ENCODE assay signal across 8 cellular contexts in genomic region chr9:122912671-122912963, GRCh38. TPM values are rescaled to one million over a fixed set of nuclear protein-coding genes. Genes with fewer than 3 reads are reported as not detected.
A peak's percentile ranks its signal among the peaks of the same experiment; 100 is the strongest.
DNase-seq lines count a peak whose midpoint lies in the region; ATAC-seq, FAIRE-seq and TF ChIP-seq lines count a peak whose summit lies in the region.

No MANE protein-coding gene starts in this region.

- no peak for FAIRE-seq in GM12892 (lab: Jason Lieb, UNC)

- peaks cover 24% of the 10 kb centered on the region for H3K4me1 Mint-ChIP-seq in activated T-helper 2 cell treated with anti-CD3 and anti-CD28 coated beads, Interferon-gamma antibody, Interleukin-2, Interleukin-4, amounts not matched to agents 10 μg/mL and 5 μg/mL and 100 μg/mL, durations not matched to agents 14 hours and 24 hours and 36 hours (ENCODE audit: low read depth)
- peaks cover 26% of the 10 kb centered on the region for H3K4me1 Mint-ChIP-seq in stimulated activated naive CD8-positive, alpha-beta T cell treated with anti-CD3 and anti-CD28 coated beads, Interleukin-15, amount 100 ng/mL, for 72 hours

- H3K36me3 Mint-ChIP-seq in activated T-helper 2 cell treated with anti-CD3 and anti-CD28 coated beads, Interferon-gamma antibody, Interleukin-2, Interleukin-4, amounts not matched to agents 10 μg/mL and 5 μg/mL and 100 μg/mL, durations not matched to agents 14 hours and 24 hours and 36 hours (ENCODE audit: low read depth): peaks cover 47% of the 10 kb centered on the region

- H3K27ac Mint-ChIP-seq in activated T-helper 2 cell treated with anti-CD3 and anti-CD28 coated beads, Interferon-gamma antibody, Interleukin-2, Interleukin-4, amounts not matched to agents 10 μg/mL and 5 μg/mL and 100 μg/mL, durations not matched to agents 14 hours and 24 hours and 36 hours: peak overlapping the region; percentile 95
- peak overlapping the region; percentile 97 to 98 for H3K27ac Mint-ChIP-seq in stimulated activated naive CD8-positive, alpha-beta T cell treated with anti-CD3 and anti-CD28 coated beads, Interleukin-15, amount 100 ng/mL, for 72 hours

- no peaks in the 10 kb centered on the region for H3K9me3 ChIP-seq in iPS-18a (ENCODE audit: control insufficient read depth, low read depth, low read length)

- peak overlapping the region; percentile 93 for H3K4me3 Mint-ChIP-seq in activated T-helper 2 cell treated with anti-CD3 and anti-CD28 coated beads, Interferon-gamma antibody, Interleukin-2, Interleukin-4, amounts not matched to agents 10 μg/mL and 5 μg/mL and 100 μg/mL, durations not matched to agents 14 hours and 24 hours and 36 hours (ENCODE audit: low read depth)
- H3K4me3 Mint-ChIP-seq in stimulated activated naive CD8-positive, alpha-beta T cell treated with anti-CD3 and anti-CD28 coated beads, Interleukin-15, amount 100 ng/mL, for 72 hours: peak overlapping the region; percentile 95 to 99

- H3K9ac ChIP-seq in iPS-18a (ENCODE audit: low read length): peak overlapping the region; percentile 90

- H3K27me3 Mint-ChIP-seq in activated T-helper 2 cell treated with anti-CD3 and anti-CD28 coated beads, Interferon-gamma antibody, Interleukin-2, Interleukin-4, amounts not matched to agents 10 μg/mL and 5 μg/mL and 100 μg/mL, durations not matched to agents 14 hours and 24 hours and 36 hours (ENCODE audit: low read depth): no peaks in the 10 kb centered on the region
- no peaks in the 10 kb centered on the region for H3K27me3 Mint-ChIP-seq in stimulated activated naive CD8-positive, alpha-beta T cell treated with anti-CD3 and anti-CD28 coated beads, Interleukin-15, amount 100 ng/mL, for 72 hours

- no peak for TF ChIP-seq POLR2A in GM12892 (IDR thresholded peaks at IDR 0.05; ENCODE audit: low read depth, low read length)

- H3K36me3 ChIP-seq in iPS-18a (ENCODE audit: control insufficient read depth, low read depth, low read length): peaks cover 20% of the 10 kb centered on the region

- H3K4me3 ChIP-seq in HFF-Myc (replicated peaks; ENCODE audit: low read depth, low read length): peak overlapping the region; percentile 90
- H3K4me3 ChIP-seq in iPS-18a (ENCODE audit: low read length): peak overlapping the region; percentile 95

- ATAC-seq in stimulated activated naive CD8-positive, alpha-beta T cell treated with anti-CD3 and anti-CD28 coated beads, Interleukin-15, amount 100 ng/mL, for 72 hours: no peak

- intact Hi-C loops in activated T-helper 2 cell treated with anti-CD3 and anti-CD28 coated beads, Interferon-gamma antibody, Interleukin-2, Interleukin-4, amounts not matched to agents 10 μg/mL and 5 μg/mL and 100 μg/mL, durations not matched to agents 14 hours and 24 hours and 36 hours (cut with micrococcal nuclease): loop anchor here (5.0 kb wide), 1 partner anchor 355 kb away; the partner anchor contains the start of gene STRBP

- no peaks in the 10 kb centered on the region for H3K9me3 Mint-ChIP-seq in activated T-helper 2 cell treated with anti-CD3 and anti-CD28 coated beads, Interferon-gamma antibody, Interleukin-2, Interleukin-4, amounts not matched to agents 10 μg/mL and 5 μg/mL and 100 μg/mL, durations not matched to agents 14 hours and 24 hours and 36 hours
- H3K9me3 Mint-ChIP-seq in stimulated activated naive CD8-positive, alpha-beta T cell treated with anti-CD3 and anti-CD28 coated beads, Interleukin-15, amount 100 ng/mL, for 72 hours: no peaks in the 10 kb centered on the region

- TF ChIP-seq CTCF in HFF-Myc (IDR thresholded peaks at IDR 0.05; ENCODE audit: low read depth, low read length, missing control alignments): no peak

- peak overlapping the region; percentile 95 for H3K27ac ChIP-seq in iPS-18a (ENCODE audit: low read length)

- peaks cover 4% of the 10 kb centered on the region for H3K4me1 ChIP-seq in iPS-18a (ENCODE audit: control insufficient read depth, low read depth, low read length)

- no peak for DNase-seq in HFF-Myc (ENCODE audit: extremely low read depth, low read depth)
- DNase-seq in activated T-helper 2 cell treated with anti-CD3 and anti-CD28 coated beads, Interferon-gamma antibody, Interleukin-2, Interleukin-4, amounts not matched to agents 10 μg/mL and 5 μg/mL and 100 μg/mL, durations not matched to agents 14 hours and 24 hours and 36 hours (ENCODE audit: low spot score): no peak
- DNase-seq in stimulated activated naive CD8-positive, alpha-beta T cell treated with anti-CD3 and anti-CD28 coated beads, Interleukin-15, amount 100 ng/mL, for 72 hours: no peak
- DNase-seq in stimulated activated CD4-positive, alpha-beta T cell treated with anti-CD3 and anti-CD28 coated beads, Interleukin-12 subunit alpha, Interleukin-12 subunit beta, amount 100 ng/mL, for 4 hours: no peak
- no peak for DNase-seq in NCI-H226
- DNase-seq in stimulated activated naive CD4-positive, alpha-beta T cell treated with Interleukin-2 at 50 U/mL for 16 hours (lab: John Stamatoyannopoulos, UW): no peak
- no peak for DNase-seq in GM12892 (ENCODE audit: insufficient read length)

- H3K27me3 ChIP-seq in iPS-18a (ENCODE audit: control insufficient read depth, insufficient read depth, low read length): no peaks in the 10 kb centered on the region

RNA-seq across cellular contexts. Expression of gene ZBTB6, which starts 0.5 kb away (rescaled TPM):
- 10.1 and 10.9 TPM in 2 replicates for total RNA-seq in activated T-helper 2 cell treated with anti-CD3 and anti-CD28 coated beads, Interferon-gamma antibody, Interleukin-2, Interleukin-4, amounts not matched to agents 10 μg/mL and 5 μg/mL and 100 μg/mL, durations not matched to agents 14 hours and 24 hours and 36 hours
- 5.7 TPM for polyA plus RNA-seq in GM12892 (2012; ENCODE audit: missing spikeins)

RNA-seq across cellular contexts. Expression of gene RC3H2, which starts 7.5 kb away (rescaled TPM):
- total RNA-seq in activated T-helper 2 cell treated with anti-CD3 and anti-CD28 coated beads, Interferon-gamma antibody, Interleukin-2, Interleukin-4, amounts not matched to agents 10 μg/mL and 5 μg/mL and 100 μg/mL, durations not matched to agents 14 hours and 24 hours and 36 hours: 37.0 and 38.3 TPM in 2 replicates
- 11.6 TPM for polyA plus RNA-seq in GM12892 (2012; ENCODE audit: missing spikeins)

RNA-seq across cellular contexts. Expression of gene ZBTB26, which starts 18.7 kb away (rescaled TPM):
- total RNA-seq in activated T-helper 2 cell treated with anti-CD3 and anti-CD28 coated beads, Interferon-gamma antibody, Interleukin-2, Interleukin-4, amounts not matched to agents 10 μg/mL and 5 μg/mL and 100 μg/mL, durations not matched to agents 14 hours and 24 hours and 36 hours: 7.4 and 8.2 TPM in 2 replicates
- 7.3 TPM for polyA plus RNA-seq in GM12892 (2012; ENCODE audit: missing spikeins)

RNA-seq across cellular contexts. Expression of gene RABGAP1, which starts 28.2 kb away (rescaled TPM):
- 26.5 and 29.2 TPM in 2 replicates for total RNA-seq in activated T-helper 2 cell treated with anti-CD3 and anti-CD28 coated beads, Interferon-gamma antibody, Interleukin-2, Interleukin-4, amounts not matched to agents 10 μg/mL and 5 μg/mL and 100 μg/mL, durations not matched to agents 14 hours and 24 hours and 36 hours
- polyA plus RNA-seq in GM12892 (2012; ENCODE audit: missing spikeins): 13.2 TPM
